In genomic region chr2:161844845-161845244, GRCh38 we compare ENCODE assay signal across 15 cellular contexts.
DNase-seq lines count a peak whose midpoint lies in the region; ATAC-seq and TF ChIP-seq lines count a peak whose summit lies in the region.
"Had no signal": no experiment of that assay in that cellular context is flagged by ENCODE, and none has a peak within 500 bp of the region (broad histone marks: within the 10 kb centered on the region; RNA-seq: fewer than 3 reads in every experiment).

No MANE protein-coding gene starts in this region.

- no peak overlapping the region for H3K4me3 ChIP-seq in left lung
- no peak overlapping the region for H3K4me3 ChIP-seq in coronary artery
- H3K4me3 ChIP-seq: spleen had no signal

- H3K9me3 ChIP-seq in left lung = peaks cover 0 to 4% of the 10 kb centered on the region in 2 donors

- no peaks in the 10 kb centered on the region for H3K27me3 ChIP-seq in left lung
- H3K27me3 ChIP-seq: spleen had no signal

- peak; percentile 99 for DNase-seq in DMS53 treated with DMSO at 0.1 percent for 48 hours (lab: John Stamatoyannopoulos, UW; ENCODE audit: unreplicated experiment)
- DNase-seq in NCI-H1417 (lab: John Stamatoyannopoulos, UW) = peak in 2 of 3 experiments; percentile 20 to 75
- DNase-seq in NCI-H748 (lab: John Stamatoyannopoulos, UW; ENCODE audit: unreplicated experiment) = peak; percentile 98
- DNase-seq in left lobe of liver (ENCODE audit: low spot score) = no peak
- no peak for DNase-seq in left lung
- DNase-seq in NCI-H526 treated with DMSO at 0.1 percent for 48 hours (lab: John Stamatoyannopoulos, UW) = no peak
- DNase-seq in coronary artery (ENCODE audit: low spot score) = no peak
- no peak for DNase-seq in activated naive CD4-positive, alpha-beta T cell (lab: John Stamatoyannopoulos, UW)
- DNase-seq: activated CD8-positive, alpha-beta T cell treated with anti-CD3 and anti-CD28 coated beads for 36 hours; activated T-cell treated with anti-CD3 and anti-CD28 coated beads, Interleukin-2, amount 50 U/mL, for 72 hours; AML-193; Calu3; HFFc6; NCI-H187; spleen had no signal

- H3K4me1 ChIP-seq in left lung = no peaks in the 10 kb centered on the region
- H3K4me1 ChIP-seq: spleen had no signal

- no peaks in the 10 kb centered on the region for H3K36me3 ChIP-seq in left lung
- H3K36me3 ChIP-seq: spleen had no signal

- no peak for TF ChIP-seq CTCF in left lung (IDR thresholded peaks at IDR 0.05)
- TF ChIP-seq CTCF in coronary artery (IDR thresholded peaks at IDR 0.05) = no peak

- no peak overlapping the region for H3K27ac ChIP-seq in left lung
- H3K27ac ChIP-seq in coronary artery = no peak overlapping the region
- H3K27ac ChIP-seq: spleen had no signal

- intact Hi-C loops in left lung (cut with DNase I) = no loop called here

- ATAC-seq in left lobe of liver (peak; percentile 67), left lung (no peak)
- ATAC-seq: activated CD8-positive, alpha-beta T cell treated with anti-CD3 and anti-CD28 coated beads for 36 hours; activated T-cell treated with anti-CD3 and anti-CD28 coated beads, Interleukin-2, amount 50 U/mL, for 72 hours had no signal

Comparison
In these comparisons a context has a peak if more than half of its experiments do, and no peak if none do; other contexts are left out.
1. DNase-seq: peak in DMS53 treated with DMSO at 0.1 percent for 48 hours (single experiment), NCI-H1417 (2 of 3) and NCI-H748 (single experiment); none in left lobe of liver (single experiment), left lung (0 of 2), NCI-H526 treated with DMSO at 0.1 percent for 48 hours (single experiment), coronary artery (single experiment) and activated naive CD4-positive, alpha-beta T cell (0 of 4).